8 cellular contexts compared by ENCODE assay signal in the genomic region with DNA sequence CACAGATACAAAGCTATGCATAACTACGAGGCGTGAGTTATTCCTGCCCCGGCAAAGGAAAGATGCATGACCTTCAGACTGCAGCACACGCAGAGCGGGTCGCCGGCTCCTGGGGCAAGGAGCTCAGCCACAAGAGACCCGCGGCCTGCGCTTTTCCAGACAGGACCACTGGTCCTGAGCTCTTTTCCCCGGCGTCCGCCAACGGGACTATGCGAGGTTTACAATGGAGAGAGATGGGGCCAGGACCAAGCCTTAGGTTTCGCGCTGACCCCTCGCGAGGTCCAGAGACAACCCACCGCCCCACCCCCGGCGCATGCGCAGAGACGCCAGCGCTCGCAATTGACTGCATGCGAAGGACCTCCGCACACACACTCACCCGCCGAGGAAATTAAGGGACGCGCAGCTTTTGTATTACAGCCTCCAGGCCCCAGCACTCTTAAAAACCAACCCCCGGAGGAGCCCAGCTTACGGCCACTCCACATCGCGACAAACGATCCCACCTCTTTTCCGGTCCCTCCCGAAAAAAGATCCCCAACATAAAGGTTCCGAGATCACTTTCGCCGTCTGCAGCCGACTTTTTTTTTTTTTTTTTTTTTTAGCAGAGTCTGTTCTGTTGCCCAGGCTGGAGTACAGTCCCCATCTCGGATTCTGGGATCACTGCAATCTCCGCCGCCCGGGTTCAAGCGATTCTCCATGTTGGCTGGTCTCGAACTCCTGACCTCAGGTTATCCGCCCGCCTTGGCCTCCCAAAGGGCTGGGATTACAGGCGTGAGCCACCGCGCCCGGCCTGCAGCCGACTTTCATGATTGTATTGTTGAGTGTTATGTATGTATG. TPM values are rescaled to one million over a fixed set of nuclear protein-coding genes. Genes with fewer than 3 reads are reported as not detected.
DNase-seq lines count a peak whose midpoint lies in the region; ATAC-seq, FAIRE-seq and TF ChIP-seq lines count a peak whose summit lies in the region.

A gene with protein sequence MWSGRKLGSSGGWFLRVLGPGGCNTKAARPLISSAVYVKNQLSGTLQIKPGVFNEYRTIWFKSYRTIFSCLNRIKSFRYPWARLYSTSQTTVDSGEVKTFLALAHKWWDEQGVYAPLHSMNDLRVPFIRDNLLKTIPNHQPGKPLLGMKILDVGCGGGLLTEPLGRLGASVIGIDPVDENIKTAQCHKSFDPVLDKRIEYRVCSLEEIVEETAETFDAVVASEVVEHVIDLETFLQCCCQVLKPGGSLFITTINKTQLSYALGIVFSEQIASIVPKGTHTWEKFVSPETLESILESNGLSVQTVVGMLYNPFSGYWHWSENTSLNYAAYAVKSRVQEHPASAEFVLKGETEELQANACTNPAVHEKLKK (minus strand): TSS at position 498 of the 834 bp plus-strand sequence. CDS start 16 bp downstream, at position 482.

- H3K4me3 ChIP-seq in right cardiac atrium (ENCODE audit: low read length) (peak within 1 kb of the TSS; percentile 90), uterus (peak within 1 kb of the TSS; percentile 60 to 82)

- no peaks in the 10 kb centered on the region for H3K36me3 ChIP-seq in uterus

- FAIRE-seq in GM12891 (lab: Jason Lieb, UNC): peak; percentile 90

- no peaks in the 10 kb centered on the region for H3K36me3 Mint-ChIP-seq in T-helper 17 cell (ENCODE audit: low read depth)

- WGBS in right cardiac atrium: 10% methylated on average over 56 of the region's 56 CpGs

- H3K27me3 ChIP-seq in right cardiac atrium (ENCODE audit: control insufficient read depth, insufficient read depth): no peaks in the 10 kb centered on the region
- H3K27me3 ChIP-seq in uterus: no peaks in the 10 kb centered on the region

- H3K27me3 Mint-ChIP-seq in T-helper 17 cell: no peaks in the 10 kb centered on the region

- TF ChIP-seq POLR2A in GM12891 (IDR thresholded peaks at IDR 0.05; ENCODE audit: low read depth, low read length) (peak; percentile 72), uterus (IDR thresholded peaks at IDR 0.05) (no peak)

- peak within 1 kb of the TSS; percentile 89 for H3K27ac Mint-ChIP-seq in T-helper 17 cell

- H3K4me1 Mint-ChIP-seq in T-helper 17 cell: peaks cover 12% of the 10 kb centered on the region

- H3K4me1 ChIP-seq in right cardiac atrium (ENCODE audit: control insufficient read depth, insufficient read depth, low read length) (no peaks in the 10 kb centered on the region), uterus (no peaks in the 10 kb centered on the region)

- ATAC-seq in HG02642 (IDR thresholded peaks at IDR 0.05; ENCODE audit: poor library complexity, unreplicated experiment): peak; percentile 79
- ATAC-seq in T-helper 17 cell: peak; percentile 69
- peak; percentile 93 to 94 for ATAC-seq in right cardiac atrium

- H3K9me3 ChIP-seq in T-helper 17 cell (ENCODE audit: control insufficient read depth, low read length, poor library complexity, severe bottlenecking) (no peaks in the 10 kb centered on the region), right cardiac atrium (ENCODE audit: control insufficient read depth, low read length) (no peaks in the 10 kb centered on the region), uterus (no peaks in the 10 kb centered on the region)

- intact Hi-C loops in right cardiac atrium (cut with DNase I) (no loop called here), uterus (cut with DNase I; ENCODE audit: low total_unique reads) (no loop called here)

- H3K27ac ChIP-seq in angular gyrus (ENCODE audit: low read depth, low read length) (peak within 1 kb of the TSS; percentile 89), right cardiac atrium (ENCODE audit: low read length) (peak within 1 kb of the TSS; percentile 83), uterus (peak within 1 kb of the TSS; percentile 74 to 90)

- peak; percentile 66 for DNase-seq in GM12891 (ENCODE audit: insufficient read length, low spot score)
- peak; percentile 63 for DNase-seq in NCI-H1105 (lab: John Stamatoyannopoulos, UW)
- peak; percentile 49 to 53 (median 51) for DNase-seq in T-helper 17 cell
- peak; percentile 75 to 90 (median 90) for DNase-seq in right cardiac atrium
- DNase-seq in pulmonary artery endothelial cell (ENCODE audit: low read depth, low spot score): peak; percentile 27
- peak; percentile 58 to 68 for DNase-seq in uterus

- TF ChIP-seq CTCF in uterus (IDR thresholded peaks at IDR 0.05): no peak

- H3K4me3 Mint-ChIP-seq in T-helper 17 cell: peak within 1 kb of the TSS; percentile 91

TF ChIP-seq in GM12891, 5 proteins besides CTCF, POLR2A, EP300 and RAD21:
- TF ChIP-seq POLR2AphosphoS5 (IDR thresholded peaks at IDR 0.05; ENCODE audit: low read depth, low read length) (peak; percentile 73; the same call in 1 of the 2 replicates), PAX5 (IDR thresholded peaks at IDR 0.05; ENCODE audit: insufficient read depth, low read length, severe bottlenecking) (no peak), POU2F2 (IDR thresholded peaks at IDR 0.05; ENCODE audit: low read depth, low read length) (peak; percentile 47; the same call in 1 of the 2 replicates), TAF1 (IDR thresholded peaks at IDR 0.05; ENCODE audit: low read depth, low read length) (peak; percentile 74)

RNA-seq across cellular contexts. Expression of the gene that starts here (rescaled TPM):
- 12.1 TPM for polyA plus RNA-seq in GM12891 (2012; ENCODE audit: low read depth, missing spikeins)
- total RNA-seq in T-helper 17 cell (1 to 10 TPM; 1.0 to 1.7 TPM), right cardiac atrium (10 to 100 TPM; 17.9 to 31.4 (median 24.6) TPM), pulmonary artery endothelial cell (4.8 and 5.8 TPM in 2 replicates), uterus (10 to 100 TPM in 1 of 4 donors, 1 to 10 TPM in 2, under 1 TPM in 1; 0.77 to 31.8 (median 6.2) TPM)
- polyA plus RNA-seq in right cardiac atrium: 39.2 TPM

Comparison
In these comparisons a context has a peak if more than half of its experiments do, and no peak if none do; other contexts are left out.
1. Peak in every context shown above with its lines: DNase-seq, ATAC-seq, H3K4me3 ChIP-seq and H3K27ac ChIP-seq.
2. DNase-seq: peak in every context shown above with its lines; median percentile 90 in right cardiac atrium; 66 in GM12891; 63 in NCI-H1105; 63 in uterus; 51 in T-helper 17 cell; 27 in pulmonary artery endothelial cell.